Comparison of ENCODE assay signal across 1 cellular context in genomic region chr13:48268019-48268418, GRCh38.
TF ChIP-seq lines count a peak whose summit lies in the region.

No MANE protein-coding gene starts in this region.

TF ChIP-seq in A549, 52 proteins besides CTCF, POLR2A, EP300 and RAD21 (continued from another document):
- TF ChIP-seq TFCP2L1 (CRISPR knock-in tag; IDR thresholded peaks at IDR 0.05) = no peak
- TF ChIP-seq, protein P1, sequence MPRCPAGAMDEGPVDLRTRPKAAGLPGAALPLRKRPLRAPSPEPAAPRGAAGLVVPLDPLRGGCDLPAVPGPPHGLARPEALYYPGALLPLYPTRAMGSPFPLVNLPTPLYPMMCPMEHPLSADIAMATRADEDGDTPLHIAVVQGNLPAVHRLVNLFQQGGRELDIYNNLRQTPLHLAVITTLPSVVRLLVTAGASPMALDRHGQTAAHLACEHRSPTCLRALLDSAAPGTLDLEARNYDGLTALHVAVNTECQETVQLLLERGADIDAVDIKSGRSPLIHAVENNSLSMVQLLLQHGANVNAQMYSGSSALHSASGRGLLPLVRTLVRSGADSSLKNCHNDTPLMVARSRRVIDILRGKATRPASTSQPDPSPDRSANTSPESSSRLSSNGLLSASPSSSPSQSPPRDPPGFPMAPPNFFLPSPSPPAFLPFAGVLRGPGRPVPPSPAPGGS (IDR thresholded peaks at IDR 0.05) = no peak
- TF ChIP-seq GATA3 (IDR thresholded peaks at IDR 0.05; ENCODE audit: borderline replicate concordance) = no peak
- no peak for TF ChIP-seq ESRRA (IDR thresholded peaks at IDR 0.05; ENCODE audit: borderline replicate concordance, low read length)
- no peak for TF ChIP-seq ZC3H11A (IDR thresholded peaks at IDR 0.05)
- TF ChIP-seq MAFK (IDR thresholded peaks at IDR 0.05; ENCODE audit: partially characterized antibody) = peak; percentile 69
TF ChIP-seq in A549: peak in this region for 2.
